8 cellular contexts compared by ENCODE assay signal in genomic region chr14:74804219-74804825, GRCh38. TPM values are rescaled to one million over a fixed set of nuclear protein-coding genes. Genes with fewer than 3 reads are reported as not detected.
DNase-seq lines count a peak whose midpoint lies in the region; ATAC-seq and TF ChIP-seq lines count a peak whose summit lies in the region.

No MANE protein-coding gene starts in this region.

- no peak overlapping the region for H3K27ac ChIP-seq in Karpas-422 (ENCODE audit: low read length)

- no peaks in the 10 kb centered on the region for H3K9me3 Mint-ChIP-seq in activated CD8-positive, alpha-beta T cell treated with anti-CD3 and anti-CD28 coated beads, Interleukin-2, amount 10 ng/mL, durations not matched to agents 7 days and 5 days (ENCODE audit: insufficient read depth)
- H3K9me3 Mint-ChIP-seq in type B pancreatic cell = no peaks in the 10 kb centered on the region

- POLR2A ChIA-PET in activated CD8-positive, alpha-beta T cell treated with anti-CD3 and anti-CD28 coated beads, Interleukin-2, amount 10 ng/mL, durations not matched to agents 7 days and 5 days (lab: Charles Lee) = no interaction called here

- peak; percentile 64 for TF ChIP-seq CTCF in type B pancreatic cell (conservative IDR thresholded peaks at IDR 0.05)

- H3K9me3 ChIP-seq in Karpas-422 (ENCODE audit: low read length) = no peaks in the 10 kb centered on the region

- no peak overlapping the region for H3K27ac Mint-ChIP-seq in activated CD8-positive, alpha-beta T cell treated with anti-CD3 and anti-CD28 coated beads, Interleukin-2, amount 10 ng/mL, durations not matched to agents 7 days and 5 days
- H3K27ac Mint-ChIP-seq in type B pancreatic cell = no peak overlapping the region

- H3K9me2 ChIP-seq in Karpas-422 (replicated peaks; ENCODE audit: insufficient read depth, low read length) = no peaks in the 10 kb centered on the region

- no peak overlapping the region for H3K4me3 Mint-ChIP-seq in activated CD8-positive, alpha-beta T cell treated with anti-CD3 and anti-CD28 coated beads, Interleukin-2, amount 10 ng/mL, durations not matched to agents 7 days and 5 days
- H3K4me3 Mint-ChIP-seq in type B pancreatic cell = no peak overlapping the region

- no peak overlapping the region for H3K4me3 ChIP-seq in Karpas-422 (ENCODE audit: low read length)

- peaks cover 26% of the 10 kb centered on the region for H3K36me3 Mint-ChIP-seq in activated CD8-positive, alpha-beta T cell treated with anti-CD3 and anti-CD28 coated beads, Interleukin-2, amount 10 ng/mL, durations not matched to agents 7 days and 5 days (ENCODE audit: low read depth)
- peaks cover 26% of the 10 kb centered on the region for H3K36me3 Mint-ChIP-seq in type B pancreatic cell

- CTCF ChIA-PET in activated CD8-positive, alpha-beta T cell treated with anti-CD3 and anti-CD28 coated beads, Interleukin-2, amount 10 ng/mL, durations not matched to agents 7 days and 5 days (lab: Charles Lee) = interaction anchor here (0.6 to 3.6 kb wide), 39 partner anchors 8 to 230 kb away, joined by 3 to 62 read pairs (median 4); partner anchors contain the start of genes AREL1, FCF1, LTBP2 and YLPM1

- H3K27me3 Mint-ChIP-seq in activated CD8-positive, alpha-beta T cell treated with anti-CD3 and anti-CD28 coated beads, Interleukin-2, amount 10 ng/mL, durations not matched to agents 7 days and 5 days (ENCODE audit: low read depth) = no peaks in the 10 kb centered on the region
- H3K27me3 Mint-ChIP-seq in type B pancreatic cell = no peaks in the 10 kb centered on the region

- H3K27me3 ChIP-seq in Karpas-422 (ENCODE audit: low read length) = no peaks in the 10 kb centered on the region

- H3K4me2 ChIP-seq in Karpas-422 (ENCODE audit: low read depth, low read length, poor library complexity, severe bottlenecking) = no peak overlapping the region

- DNase-seq in NCI-H2107 treated with DMSO at 0.1 percent for 48 hours (lab: John Stamatoyannopoulos, UW; ENCODE audit: unreplicated experiment) (peak; percentile 27), NCI-H2107 (lab: John Stamatoyannopoulos, UW) (no peak), Karpas-422 (peak; percentile 78), iPS-NIHi7 (ENCODE audit: extremely low spot score) (peak; percentile 60), type B pancreatic cell (ENCODE audit: extremely low spot score, unreplicated experiment) (no peak), COLO829 (ENCODE audit: low spot score) (no peak)
- DNase-seq in activated CD8-positive, alpha-beta T cell treated with anti-CD3 and anti-CD28 coated beads, Interleukin-2, amount 10 ng/mL, durations not matched to agents 7 days and 5 days = peak; percentile 51

- no peaks in the 10 kb centered on the region for H3K4me1 Mint-ChIP-seq in activated CD8-positive, alpha-beta T cell treated with anti-CD3 and anti-CD28 coated beads, Interleukin-2, amount 10 ng/mL, durations not matched to agents 7 days and 5 days (ENCODE audit: low read depth)
- H3K4me1 Mint-ChIP-seq in type B pancreatic cell (ENCODE audit: unreplicated experiment) = no peaks in the 10 kb centered on the region

- H4K20me1 ChIP-seq in Karpas-422 (ENCODE audit: insufficient read depth, low read depth, low read length) = no peaks in the 10 kb centered on the region; the same call in 1 of the 2 replicates

- peaks cover 52% of the 10 kb centered on the region; the same call in 1 of the 2 replicates for H3K36me3 ChIP-seq in Karpas-422 (ENCODE audit: insufficient read depth, low read length)

- no peak overlapping the region for H3K9ac ChIP-seq in Karpas-422 (ENCODE audit: low read length)

- no peak overlapping the region for H2AFZ ChIP-seq in Karpas-422 (ENCODE audit: low read length)

- no peaks in the 10 kb centered on the region for H3K4me1 ChIP-seq in Karpas-422 (ENCODE audit: low read length)

- ATAC-seq in activated CD8-positive, alpha-beta T cell treated with anti-CD3 and anti-CD28 coated beads, Interleukin-2, amount 10 ng/mL, durations not matched to agents 7 days and 5 days = peak; percentile 68
- no peak for ATAC-seq in HG03159 (IDR thresholded peaks at IDR 0.05; ENCODE audit: unreplicated experiment)

- peaks cover 40% of the 10 kb centered on the region for H3K79me2 ChIP-seq in Karpas-422 (ENCODE audit: low read length)

RNA-seq across cellular contexts. Expression of gene YLPM1, which starts 41.2 kb away (rescaled TPM):
- total RNA-seq in Karpas-422 (2014; rRNA removed; shearing (Covaris generic); ENCODE audit: low replicate concordance) = 81.1 and 159 TPM in 2 replicates
- 10 to 100 TPM; 58.2 to 58.4 TPM for total RNA-seq in activated CD8-positive, alpha-beta T cell treated with anti-CD3 and anti-CD28 coated beads, Interleukin-2, amount 10 ng/mL, durations not matched to agents 7 days and 5 days
- 65.4 and 90.4 TPM in 2 replicates for total RNA-seq in type B pancreatic cell (ENCODE audit: low replicate concordance)

Comparison
In these comparisons a context has a peak if more than half of its experiments do, and no peak if none do; other contexts are left out.
1. DNase-seq: peak in NCI-H2107 treated with DMSO at 0.1 percent for 48 hours (single experiment), Karpas-422 (single experiment), activated CD8-positive, alpha-beta T cell treated with anti-CD3 and anti-CD28 coated beads, Interleukin-2, amount 10 ng/mL, durations not matched to agents 7 days and 5 days (single experiment) and iPS-NIHi7 (single experiment); none in NCI-H2107 (single experiment), type B pancreatic cell (single experiment) and COLO829 (single experiment).